ENCODE assay signal across 8 cellular contexts in the genomic region with DNA sequence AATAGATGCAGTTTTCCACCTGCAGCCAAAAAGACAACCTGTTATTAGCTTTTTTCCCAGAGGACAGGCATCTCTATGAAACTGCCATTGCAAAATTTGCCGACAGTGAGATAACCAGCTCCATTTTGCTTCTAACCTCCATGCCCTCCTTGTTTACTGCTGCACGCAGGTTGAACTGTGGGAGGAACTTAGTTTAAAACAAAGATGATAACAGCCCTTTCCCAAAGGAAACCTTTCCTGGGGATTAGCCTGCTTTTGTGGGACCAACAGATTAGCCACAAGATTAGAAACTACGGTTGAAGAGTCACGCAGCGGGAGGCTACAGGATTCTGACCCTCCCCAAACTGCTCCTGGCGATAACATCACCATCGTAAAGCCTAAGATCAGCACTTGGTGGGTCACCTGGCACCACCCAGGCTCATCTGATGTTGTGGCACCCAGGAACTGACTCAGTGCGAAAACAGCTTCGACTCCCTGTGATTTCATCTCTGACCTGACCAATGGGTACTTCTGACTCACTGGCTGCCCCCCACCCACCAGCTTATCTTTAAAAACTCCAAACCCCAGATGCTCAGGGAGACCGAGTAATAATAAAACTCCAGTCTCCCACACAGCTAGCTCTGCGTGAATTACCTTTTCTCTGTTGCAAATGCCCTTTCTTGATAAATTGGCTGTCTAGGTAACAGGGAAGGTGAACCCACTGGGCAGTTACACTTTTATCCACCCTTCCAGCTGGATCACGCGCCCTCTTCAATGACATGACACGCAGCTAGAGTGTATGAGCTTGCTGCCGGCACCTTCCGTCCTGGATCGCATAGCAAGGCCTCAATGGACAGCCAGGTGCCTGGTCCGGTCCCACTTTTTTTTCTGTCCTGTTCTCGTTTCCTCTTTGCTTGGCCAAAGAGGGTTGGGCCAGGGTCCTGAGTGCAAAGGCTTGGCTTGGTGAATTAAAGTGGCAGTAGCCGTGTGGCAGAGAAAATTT. TPM values are rescaled to one million over a fixed set of nuclear protein-coding genes. Genes with fewer than 3 reads are reported as not detected.
A peak's percentile ranks its signal among the peaks of the same experiment; 100 is the strongest.
DNase-seq lines count a peak whose midpoint lies in the region; ATAC-seq and TF ChIP-seq lines count a peak whose summit lies in the region.

No MANE protein-coding gene starts in this region.

- no peak overlapping the region for H3K18ac ChIP-seq in neuronal stem cell (ENCODE audit: low read length)

- no peak overlapping the region for H2BK15ac ChIP-seq in neuronal stem cell (ENCODE audit: low read length)

- H3K27ac ChIP-seq in heart left ventricle (peak overlapping the region in 8 of 12 donors; percentile 86 to 96 (median 90)), neuronal stem cell (replicated peaks; ENCODE audit: low read length) (no peak overlapping the region)

- no peak overlapping the region for H3K23ac ChIP-seq in neuronal stem cell (ENCODE audit: low read depth, low read length, poor library complexity)

- peak in 1 of 5 donors; percentile 45 for DNase-seq in heart left ventricle
- DNase-seq in left cardiac atrium: no peak
- DNase-seq in activated CD4-positive, CD25-positive, alpha-beta regulatory T cell treated with anti-CD3 and anti-CD28 coated beads, Interleukin-2, amount 50 U/mL, for 72 hours: peak; percentile 73
- DNase-seq in neuronal stem cell (ENCODE audit: low spot score): no peak
- no peak for DNase-seq in putamen (ENCODE audit: low spot score)

- intact Hi-C loops in heart left ventricle (cut with DNase I) (loop anchor here in 7 of 10 donors (2.0 to 10.0 kb wide), 6 partner anchors 27 to 174 kb away; partner anchors contain the start of genes ADD1 (in 2 of the 7), GRK4 (in 1 of the 7) and NOP14 (in 1 of the 7)), left cardiac atrium (cut with DNase I) (loop anchor here in 1 of 2 donors (10.0 kb wide), 2 partner anchors 91 to 171 kb away; partner anchors contain the start of gene ADD1)

- H3K9ac ChIP-seq in endocrine pancreas (ENCODE audit: control insufficient read depth, insufficient read depth, low read length) (peak overlapping the region; percentile 16), neuronal stem cell (ENCODE audit: low read depth, low read length, poor library complexity) (no peak overlapping the region)

- no peak overlapping the region for H2BK120ac ChIP-seq in neuronal stem cell (ENCODE audit: low read depth, low read length)

- H3K4me1 ChIP-seq in heart left ventricle: peaks cover 2 to 54% (median 41%) of the 10 kb centered on the region in 12 donors
- H3K4me1 ChIP-seq in endocrine pancreas (ENCODE audit: control insufficient read depth, insufficient read depth, low read length): no peaks in the 10 kb centered on the region
- peaks cover 6 to 8% of the 10 kb centered on the region in 2 donors for H3K4me1 ChIP-seq in neuronal stem cell (ENCODE audit: control insufficient read depth in 2 of 2, insufficient read depth in 1 of 2, low read depth in 1 of 2, low read length in 2 of 2)

- peaks cover 20% of the 10 kb centered on the region for H3K79me1 ChIP-seq in neuronal stem cell (ENCODE audit: low read depth, low read length)

- no peak overlapping the region for H3K14ac ChIP-seq in neuronal stem cell (ENCODE audit: low read length)

- H3K36me3 ChIP-seq in heart left ventricle (peaks cover 0 to 49% (median 40%) of the 10 kb centered on the region in 9 donors), endocrine pancreas (ENCODE audit: control insufficient read depth, insufficient read depth, low read length) (peaks cover 3% of the 10 kb centered on the region), neuronal stem cell (replicated peaks in 1 of 2; ENCODE audit: control insufficient read depth in 2 of 2, insufficient read depth in 2 of 2, low read length in 2 of 2) (peaks cover 46 to 73% of the 10 kb centered on the region in 2 donors)

- no peak overlapping the region for H3K4ac ChIP-seq in neuronal stem cell (ENCODE audit: low read length)

- no peak overlapping the region for H4K8ac ChIP-seq in neuronal stem cell (ENCODE audit: low read depth, low read length)

- TF ChIP-seq POLR2A in heart left ventricle (IDR thresholded peaks at IDR 0.05): no peak

- H3K27me3 ChIP-seq in heart left ventricle: no peaks in the 10 kb centered on the region
- no peaks in the 10 kb centered on the region for H3K27me3 ChIP-seq in endocrine pancreas (ENCODE audit: control insufficient read depth, insufficient read depth, low read length)
- H3K27me3 ChIP-seq in neuronal stem cell (ENCODE audit: control insufficient read depth in 3 of 3, insufficient read depth in 3 of 3, low read depth in 1 of 3, low read length in 3 of 3): no peaks in the 10 kb centered on the region

- no peak overlapping the region for H2AFZ ChIP-seq in neuronal stem cell (ENCODE audit: low read length)

- peak overlapping the region; percentile 88 for H3K4me2 ChIP-seq in neuronal stem cell (ENCODE audit: insufficient read depth, low read length, poor library complexity, severe bottlenecking)

- H2BK5ac ChIP-seq in neuronal stem cell (ENCODE audit: low read length): no peak overlapping the region

- H4K91ac ChIP-seq in neuronal stem cell (ENCODE audit: low read depth, low read length, poor library complexity): no peak overlapping the region

- no peak for ATAC-seq in heart left ventricle
- no peak for ATAC-seq in left cardiac atrium
- ATAC-seq in HG03442 (IDR thresholded peaks at IDR 0.05; ENCODE audit: unreplicated experiment): no peak
- no peak for ATAC-seq in HG03039 (IDR thresholded peaks at IDR 0.05; ENCODE audit: unreplicated experiment)

- no peak for TF ChIP-seq CTCF in heart left ventricle (IDR thresholded peaks at IDR 0.05)

- H2BK12ac ChIP-seq in neuronal stem cell (ENCODE audit: low read length): no peak overlapping the region

- no peak overlapping the region for H2AK5ac ChIP-seq in neuronal stem cell (ENCODE audit: low read depth, low read length)

- 79 to 86% (median 80%) methylated on average over 20 of the region's 20 CpGs for WGBS in heart left ventricle, 4 donors
- WGBS in neuronal stem cell (ENCODE audit: extremely low coverage in 2 of 2, insufficient read length in 2 of 2, insufficient replicate concordance in 1 of 2), 2 donors: no CpG with 5 or more reads among the region's 20 CpGs

- H3K9me3 ChIP-seq in heart left ventricle: no peaks in the 10 kb centered on the region
- H3K9me3 ChIP-seq in endocrine pancreas (ENCODE audit: control insufficient read depth, low read length): no peaks in the 10 kb centered on the region
- H3K9me3 ChIP-seq in neuronal stem cell (replicated peaks in 1 of 2; ENCODE audit: control insufficient read depth in 2 of 2, insufficient read depth in 1 of 2, low read depth in 1 of 2, low read length in 2 of 2): no peaks in the 10 kb centered on the region

- peak overlapping the region in 11 of 12 donors; percentile 76 to 100 (median 90) for H3K4me3 ChIP-seq in heart left ventricle
- H3K4me3 ChIP-seq in endocrine pancreas (ENCODE audit: control insufficient read depth, insufficient read depth, low read length): no peak overlapping the region
- peak overlapping the region; percentile 96 to 98 for H3K4me3 ChIP-seq in neuronal stem cell (ENCODE audit: low read length in 2 of 2)

RNA-seq across cellular contexts. Expression of gene NOP14, which starts 27.2 kb away (rescaled TPM):
- 10 to 100 TPM; 11.4 to 21.5 (median 15.8) TPM for total RNA-seq in heart left ventricle
- 10 to 100 TPM; 11.7 to 26.0 TPM for polyA plus RNA-seq in heart left ventricle
- total RNA-seq in left cardiac atrium: 10 to 100 TPM; 14.4 to 22.9 TPM
- 21.4 TPM for polyA plus RNA-seq in neuronal stem cell (2013, experiment 1 of 2)
- 21.1 TPM for polyA plus RNA-seq in neuronal stem cell (2013, experiment 2 of 2)

RNA-seq across cellular contexts. Expression of gene GRK4, which starts 27.3 kb away (rescaled TPM):
- 10 to 100 TPM in 2 of 9 donors, 1 to 10 TPM in 7; 4.9 to 11.8 (median 9.3) TPM for total RNA-seq in heart left ventricle
- 10 to 100 TPM in 1 of 2 donors, 1 to 10 TPM in 1; 5.3 to 12.0 TPM for polyA plus RNA-seq in heart left ventricle
- total RNA-seq in left cardiac atrium: 10 to 100 TPM in 1 of 2 donors, 1 to 10 TPM in 1; 8.5 to 11.5 TPM
- polyA plus RNA-seq in neuronal stem cell (2013, experiment 1 of 2): 4.2 TPM
- polyA plus RNA-seq in neuronal stem cell (2013, experiment 2 of 2): 3.7 TPM
